Comparison of ENCODE assay signal across 13 cellular contexts in the genomic region with DNA sequence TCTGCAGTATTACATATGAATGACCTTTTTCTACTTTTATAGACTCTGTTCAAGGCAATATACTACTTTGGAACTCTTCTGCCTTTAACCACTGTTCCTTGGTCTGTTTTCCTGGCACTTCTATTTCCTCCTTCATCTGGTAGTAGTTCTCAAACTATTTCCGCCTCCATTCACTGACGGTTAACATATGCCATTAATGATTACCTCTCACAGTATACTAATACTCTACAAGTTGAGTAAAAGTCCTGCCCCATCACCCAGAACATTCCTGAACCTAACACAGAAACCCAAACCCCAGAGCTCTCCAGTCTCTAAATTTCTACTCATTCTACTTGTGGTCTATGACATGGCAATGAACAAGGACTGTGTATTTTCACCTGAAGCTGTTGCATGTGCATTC. TPM values are rescaled to one million over a fixed set of nuclear protein-coding genes. Genes with fewer than 3 reads are reported as not detected.
DNase-seq lines count a peak whose midpoint lies in the region; ATAC-seq and TF ChIP-seq lines count a peak whose summit lies in the region.
"Had no signal": no experiment of that assay in that cellular context is flagged by ENCODE, and none has a peak within 500 bp of the region (broad histone marks: within the 10 kb centered on the region; RNA-seq: fewer than 3 reads in every experiment).

No MANE protein-coding gene starts in this region.

- H2BK120ac ChIP-seq in H9 (ENCODE audit: low read depth, low read length, poor library complexity, severe bottlenecking): no peak overlapping the region

- no peak overlapping the region for H3K9ac ChIP-seq in H9 (ENCODE audit: extremely low read depth, insufficient read length, low read length)

- no peak overlapping the region for H3K4me3 ChIP-seq in CD8-positive, alpha-beta T cell (ENCODE audit: low read depth, low read length)
- H3K4me3 ChIP-seq: prostate gland had no signal

- no peak overlapping the region for H3K23ac ChIP-seq in H9 (ENCODE audit: insufficient read length, low read depth, low read length)

- no peak overlapping the region for H3K56ac ChIP-seq in H9 (ENCODE audit: insufficient read length, low read depth, low read length)

- H3K4ac ChIP-seq in H9 (ENCODE audit: low read depth, low read length): no peak overlapping the region

- H3K27ac Mint-ChIP-seq in CD8-positive, alpha-beta T cell: peak overlapping the region; percentile 1
- H3K27ac Mint-ChIP-seq in H9 (peak overlapping the region in 2 of 3 experiments; percentile 1 to 28; a peak in 3 of 7 replicates), chondrocyte (ENCODE audit: unreplicated experiment) (peak overlapping the region; percentile 49), osteocyte (ENCODE audit: unreplicated experiment) (peak overlapping the region; percentile 71)

- no peak overlapping the region for H3K27ac ChIP-seq in CD8-positive, alpha-beta T cell (ENCODE audit: low read depth, low read length)
- H3K27ac ChIP-seq in H9 (ENCODE audit: insufficient read length, low read depth, low read length): no peak overlapping the region
- H3K27ac ChIP-seq: prostate gland had no signal

- H3K36me3 ChIP-seq in CD8-positive, alpha-beta T cell (ENCODE audit: insufficient read depth, low read length): no peaks in the 10 kb centered on the region
- H3K36me3 ChIP-seq: prostate gland had no signal

- no peaks in the 10 kb centered on the region for H3K9me3 ChIP-seq in CD8-positive, alpha-beta T cell (ENCODE audit: low read length)
- H3K9me3 ChIP-seq in H9 (ENCODE audit: control insufficient read depth, low read depth, low read length): no peaks in the 10 kb centered on the region
- H3K9me3 ChIP-seq: prostate gland had no signal

- no peak overlapping the region for H3T11ph ChIP-seq in H9 (ENCODE audit: low read length)

- H3K4me3 Mint-ChIP-seq in CD8-positive, alpha-beta T cell: no peak overlapping the region
- H3K4me3 Mint-ChIP-seq in H9 (no peak overlapping the region), chondrocyte (ENCODE audit: unreplicated experiment) (peak overlapping the region; percentile 26), osteocyte (ENCODE audit: unreplicated experiment) (no peak overlapping the region)

- TF ChIP-seq CTCF in CD8-positive, alpha-beta T cell (IDR thresholded peaks at IDR 0.05): no peak
- TF ChIP-seq CTCF in H9 (conservative IDR thresholded peaks at IDR 0.05): no peak
- no peak for TF ChIP-seq CTCF in chondrocyte (IDR thresholded peaks at IDR 0.05)
- no peak for TF ChIP-seq CTCF in osteocyte (IDR thresholded peaks at IDR 0.05)

- no peak overlapping the region for H4K5ac ChIP-seq in H9 (ENCODE audit: insufficient read length, low read depth, low read length)

- no peak overlapping the region for H3K14ac ChIP-seq in H9 (ENCODE audit: insufficient read depth, low read length)

- intact Hi-C loops in CD8-positive, alpha-beta T cell (cut with DNase I, micrococcal nuclease): loop anchor here in 1 of 2 experiments (10.0 kb wide), 1 partner anchor 1682 kb away; a partner anchor contains a TSS

- WGBS in H9 (ENCODE audit: extremely low coverage, insufficient read length, low lambda C conversion rate): no CpG with 5 or more reads among the region's 2 CpGs

- no peak overlapping the region for H3K4me2 ChIP-seq in H9 (ENCODE audit: insufficient read depth, insufficient read length, low read length)

- no peaks in the 10 kb centered on the region for H4K20me1 ChIP-seq in H9 (ENCODE audit: control insufficient read depth, insufficient read depth, insufficient read length)

- peaks cover 5% of the 10 kb centered on the region; the same call in 1 of the 2 replicates for H3K79me2 ChIP-seq in H9 (ENCODE audit: insufficient read depth, low read length)

- H4K8ac ChIP-seq in H9 (replicated peaks; ENCODE audit: insufficient read length, low read depth, low read length): no peak overlapping the region

- CTCF ChIA-PET in CD8-positive, alpha-beta T cell (lab: Charles Lee): no interaction called here

- no peak overlapping the region for H2BK5ac ChIP-seq in H9 (ENCODE audit: insufficient read length, low read length)

- H2BK20ac ChIP-seq in H9 (ENCODE audit: low read depth, low read length, poor library complexity, severe bottlenecking): no peak overlapping the region

- no peak overlapping the region for H2BK12ac ChIP-seq in H9 (ENCODE audit: insufficient read length, low read depth, low read length)

- peaks cover 11% of the 10 kb centered on the region for H3K36me3 Mint-ChIP-seq in CD8-positive, alpha-beta T cell
- H3K36me3 Mint-ChIP-seq in H9 (ENCODE audit: insufficient read depth in 1 of 3, low read depth in 3 of 3): peaks cover 2 to 13% (median 8%) of the 10 kb centered on the region in 3 experiments; a peak in 5 of 7 replicates
- H3K36me3 Mint-ChIP-seq in chondrocyte (ENCODE audit: low read depth): peaks cover 12% of the 10 kb centered on the region
- H3K36me3 Mint-ChIP-seq in osteocyte (ENCODE audit: unreplicated experiment): peaks cover 5% of the 10 kb centered on the region

- H2AK5ac ChIP-seq in H9 (ENCODE audit: insufficient read length, low read length): no peak overlapping the region

- ATAC-seq in CD8-positive, alpha-beta T cell: no peak
- ATAC-seq in HG03520 (IDR thresholded peaks at IDR 0.05; ENCODE audit: unreplicated experiment) (no peak), HG02588 (IDR thresholded peaks at IDR 0.05; ENCODE audit: unreplicated experiment) (no peak)

- peaks cover 53% of the 10 kb centered on the region for H3K4me1 Mint-ChIP-seq in CD8-positive, alpha-beta T cell (ENCODE audit: low read depth)
- H3K4me1 Mint-ChIP-seq in H9 (peaks cover 17 to 25% of the 10 kb centered on the region in 2 experiments), chondrocyte (ENCODE audit: low read depth) (peaks cover 64% of the 10 kb centered on the region), osteocyte (ENCODE audit: unreplicated experiment) (peaks cover 55% of the 10 kb centered on the region)

- no peak overlapping the region for H2AFZ ChIP-seq in H9 (ENCODE audit: low read length)

- no peak overlapping the region for H2BK15ac ChIP-seq in H9 (ENCODE audit: low read depth, low read length)

- peaks cover 3% of the 10 kb centered on the region for H3K23me2 ChIP-seq in H9 (ENCODE audit: insufficient read length, low read depth, low read length, poor library complexity, severe bottlenecking)

- POLR2A ChIA-PET in CD8-positive, alpha-beta T cell (lab: Charles Lee): no interaction called here

- no peak overlapping the region for H3K18ac ChIP-seq in H9 (ENCODE audit: insufficient read length, low read depth, low read length)

- H3K27me3 ChIP-seq in CD8-positive, alpha-beta T cell (ENCODE audit: insufficient read depth, low read length): no peaks in the 10 kb centered on the region
- H3K27me3 ChIP-seq in H9 (ENCODE audit: insufficient read depth, low read length): no peaks in the 10 kb centered on the region

- peaks cover 13% of the 10 kb centered on the region for H3K4me1 ChIP-seq in CD8-positive, alpha-beta T cell (ENCODE audit: insufficient read depth, low read length)
- no peaks in the 10 kb centered on the region for H3K4me1 ChIP-seq in H9 (ENCODE audit: insufficient read depth, low read length)
- H3K4me1 ChIP-seq: prostate gland had no signal

- DNase-seq in CD8-positive, alpha-beta T cell: no peak
- no peak for DNase-seq in H9
- no peak for DNase-seq in chondrocyte (ENCODE audit: low spot score)
- no peak for DNase-seq in osteocyte (ENCODE audit: extremely low spot score, unreplicated experiment)
- DNase-seq in globus pallidus (ENCODE audit: low spot score): no peak
- DNase-seq: activated CD8-positive, alpha-beta memory T cell treated with anti-CD3 and anti-CD28 coated beads for 24 hours; activated naive CD4-positive, alpha-beta T cell; GF-D8; kidney; NCI-H226 had no signal

- H3K9me3 Mint-ChIP-seq in CD8-positive, alpha-beta T cell: no peaks in the 10 kb centered on the region
- H3K9me3 Mint-ChIP-seq in H9 (no peaks in the 10 kb centered on the region), chondrocyte (ENCODE audit: low read depth) (no peaks in the 10 kb centered on the region), osteocyte (ENCODE audit: unreplicated experiment) (no peaks in the 10 kb centered on the region)

- peaks cover 3% of the 10 kb centered on the region for H3K79me1 ChIP-seq in H9 (ENCODE audit: insufficient read depth, low read depth, low read length, poor library complexity, severe bottlenecking)

- H4K91ac ChIP-seq in H9 (ENCODE audit: insufficient read length, low read depth, low read length): no peak overlapping the region

- no peaks in the 10 kb centered on the region for H3K27me3 Mint-ChIP-seq in CD8-positive, alpha-beta T cell (ENCODE audit: low read depth)
- H3K27me3 Mint-ChIP-seq in H9 (ENCODE audit: low read depth) (no peaks in the 10 kb centered on the region), chondrocyte (ENCODE audit: low read depth) (no peaks in the 10 kb centered on the region), osteocyte (ENCODE audit: unreplicated experiment) (no peaks in the 10 kb centered on the region)

RNA-seq across cellular contexts. Expression of a gene that starts 4.5 kb away (rescaled TPM):
- total RNA-seq in CD8-positive, alpha-beta T cell: 10 to 100 TPM; 26.5 to 30.9 TPM
- total RNA-seq in H9 (2021) (75.8 and 84.4 TPM in 2 replicates), chondrocyte (102 to 144 TPM (median 142 TPM) in 3 replicates), osteocyte (48.3 and 59.3 TPM in 2 replicates)

RNA-seq across cellular contexts. Expression of a gene that starts 54.7 kb away (rescaled TPM):
- total RNA-seq in CD8-positive, alpha-beta T cell: 10 to 100 TPM; 28.4 to 33.8 TPM
- total RNA-seq in H9 (2021): 61.4 and 63.0 TPM in 2 replicates
- 40.7 to 42.5 TPM (median 40.7 TPM) in 3 replicates for total RNA-seq in chondrocyte
- total RNA-seq in osteocyte: 41.3 and 41.4 TPM in 2 replicates

Comparison
In these comparisons a context has a peak if more than half of its experiments do, and no peak if none do; other contexts are left out.
1. H3K27ac Mint-ChIP-seq: peak in every context shown above with its lines; median percentile 71 in osteocyte; 49 in chondrocyte; 14 in H9; 1 in CD8-positive, alpha-beta T cell.